In genomic region chr2:238908960-238909951, GRCh38 we compare ENCODE assay signal across 14 cellular contexts.
DNase-seq lines count a peak whose midpoint lies in the region; ATAC-seq and TF ChIP-seq lines count a peak whose summit lies in the region.
"Had no signal": no experiment of that assay in that cellular context is flagged by ENCODE, and none has a peak within 500 bp of the region (broad histone marks: within the 10 kb centered on the region; RNA-seq: fewer than 3 reads in every experiment).

No MANE protein-coding gene starts in this region.

- peaks cover 6% of the 10 kb centered on the region for H3K27me3 Mint-ChIP-seq in T-helper 17 cell

- WGBS in mesodermal cell (ENCODE audit: insufficient coverage in 2 of 2), 2 experiments = 66% methylated on average over 39 to 43 of the region's 43 CpGs

- no peaks in the 10 kb centered on the region for H3K36me3 ChIP-seq in mesodermal cell (ENCODE audit: control insufficient read depth, insufficient read depth, low read length)
- no peaks in the 10 kb centered on the region for H3K36me3 ChIP-seq in upper lobe of right lung

- peak; percentile 57 for ATAC-seq in upper lobe of right lung
- ATAC-seq in GM18909 (IDR thresholded peaks at IDR 0.05; ENCODE audit: poor library complexity, unreplicated experiment) = no peak
- ATAC-seq in T-helper 17 cell = no peak
- ATAC-seq: effector memory CD8-positive, alpha-beta T cell had no signal

- no peaks in the 10 kb centered on the region for H3K4me1 Mint-ChIP-seq in T-helper 17 cell
- H3K4me1 Mint-ChIP-seq: memory B cell had no signal

- peak; percentile 2 for DNase-seq in SKM-1 treated with dmso at 0.1 percent for 144 hours (lab: John Stamatoyannopoulos, UW; ENCODE audit: unreplicated experiment)
- no peak for DNase-seq in SKM-1 (lab: John Stamatoyannopoulos, UW; ENCODE audit: unreplicated experiment)
- DNase-seq in fibroblast of mammary gland (ENCODE audit: low read depth) = peak; percentile 72
- DNase-seq in upper lobe of right lung = peak; percentile 64
- DNase-seq in iPS-NIHi11 (ENCODE audit: low spot score) = no peak
- DNase-seq in T-helper 17 cell = no peak
- DNase-seq: activated gamma-delta T cell; effector memory CD8-positive, alpha-beta T cell; MV-4-11; stimulated activated CD4-positive, alpha-beta T cell treated with anti-CD3 and anti-CD28 coated beads, Interleukin-4, amount 100 ng/mL, for 1 hour had no signal

- H3K4me3 ChIP-seq in fibroblast of mammary gland (ENCODE audit: control insufficient read depth, low read depth, low read length) (no peak overlapping the region), mesodermal cell (ENCODE audit: extremely low read depth, insufficient read depth, low read length, poor library complexity, severe bottlenecking) (no peak overlapping the region), upper lobe of right lung (no peak overlapping the region)

- no peaks in the 10 kb centered on the region for H3K27me3 ChIP-seq in upper lobe of right lung

- H3K4me3 Mint-ChIP-seq in T-helper 17 cell = no peak overlapping the region
- H3K4me3 Mint-ChIP-seq: effector memory CD8-positive, alpha-beta T cell; memory B cell; type B pancreatic cell had no signal

- H3K4me1 ChIP-seq in mesodermal cell (ENCODE audit: control insufficient read depth, insufficient read depth, low read length, poor library complexity, severe bottlenecking) (peaks cover 10% of the 10 kb centered on the region), upper lobe of right lung (peaks cover 4% of the 10 kb centered on the region)

- TF ChIP-seq CTCF in fibroblast of mammary gland (conservative IDR thresholded peaks at IDR 0.05; ENCODE audit: control insufficient read depth, insufficient read depth, low read depth, low read length) (no peak), upper lobe of right lung (IDR thresholded peaks at IDR 0.05) (no peak)

- no peaks in the 10 kb centered on the region for H3K36me3 Mint-ChIP-seq in T-helper 17 cell (ENCODE audit: low read depth)
- H3K36me3 Mint-ChIP-seq: memory B cell had no signal

- intact Hi-C loops in upper lobe of right lung (cut with DNase I) = no loop called here

- peak overlapping the region; percentile 45 for H3K27ac ChIP-seq in mesodermal cell (ENCODE audit: low read depth, low read length, severe bottlenecking)
- H3K27ac ChIP-seq in upper lobe of right lung = no peak overlapping the region

- H3K9me3 ChIP-seq in mesodermal cell (ENCODE audit: control insufficient read depth, low read length) (no peaks in the 10 kb centered on the region), upper lobe of right lung (no peaks in the 10 kb centered on the region), T-helper 17 cell (ENCODE audit: control insufficient read depth, low read length, poor library complexity, severe bottlenecking) (no peaks in the 10 kb centered on the region)

- H3K27ac Mint-ChIP-seq in T-helper 17 cell = no peak overlapping the region
- H3K27ac Mint-ChIP-seq: effector memory CD8-positive, alpha-beta T cell; memory B cell; type B pancreatic cell had no signal

Comparison
In these comparisons a context has a peak if more than half of its experiments do, and no peak if none do; other contexts are left out.
1. DNase-seq: peak in SKM-1 treated with dmso at 0.1 percent for 144 hours (single experiment), fibroblast of mammary gland (single experiment) and upper lobe of right lung (single experiment); none in SKM-1 (single experiment), iPS-NIHi11 (single experiment) and T-helper 17 cell (0 of 3).